1 cellular context compared by ENCODE assay signal in the genomic region with DNA sequence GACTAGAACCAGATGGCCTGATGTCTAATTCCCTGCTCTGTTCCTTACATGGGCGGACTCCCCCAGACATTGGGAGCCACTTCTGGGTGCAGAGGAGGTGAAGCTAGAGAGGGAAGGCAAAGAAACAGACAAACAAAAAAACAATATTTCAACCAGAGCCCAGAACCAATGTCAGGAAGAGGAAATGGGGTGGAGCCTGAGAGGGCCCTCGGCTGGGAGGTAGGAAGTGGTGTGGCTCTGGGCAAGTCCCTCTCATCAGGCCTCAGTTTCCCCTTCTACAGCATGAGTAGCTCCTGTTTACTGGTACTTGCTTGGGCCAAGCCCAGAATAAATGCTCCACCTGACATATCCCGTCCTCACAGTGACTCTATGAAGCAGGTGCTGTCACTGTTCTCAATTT.
TF ChIP-seq lines count a peak whose summit lies in the region.

No MANE protein-coding gene starts in this region.

TF ChIP-seq in H1, 55 proteins besides CTCF, POLR2A, EP300 and RAD21:
- TF ChIP-seq KDM4A (IDR thresholded peaks at IDR 0.05; ENCODE audit: low read depth, low read length, severe bottlenecking) (no peak), ZNF274 (IDR thresholded peaks at IDR 0.05; ENCODE audit: borderline replicate concordance, extremely low read depth, low read length) (no peak), NRF1 (IDR thresholded peaks at IDR 0.05; ENCODE audit: low read depth, low read length) (no peak), TAF1 (IDR thresholded peaks at IDR 0.05; ENCODE audit: low read depth, low read length) (no peak), SUZ12 (IDR thresholded peaks at IDR 0.05; ENCODE audit: low read length) (no peak), KDM1A (IDR thresholded peaks at IDR 0.05; ENCODE audit: borderline replicate concordance, low read length) (no peak), HDAC2 (IDR thresholded peaks at IDR 0.05; ENCODE audit: borderline replicate concordance in 1 of 2, low read depth in 2 of 2, low read length in 2 of 2) (no peak), CEBPB (IDR thresholded peaks at IDR 0.05; ENCODE audit: low read depth, low read length) (no peak), FOSL1 (IDR thresholded peaks at IDR 0.05; ENCODE audit: insufficient read depth, low read depth, low read length) (no peak), HDAC6 (IDR thresholded peaks at IDR 0.05; ENCODE audit: low read depth, low read length) (no peak), RNF2 (IDR thresholded peaks at IDR 0.05; ENCODE audit: borderline replicate concordance, low read depth, low read length, missing control alignments, poor library complexity, severe bottlenecking) (no peak), BCL11A (IDR thresholded peaks at IDR 0.05; ENCODE audit: low read depth in 2 of 2, low read length in 2 of 2) (no peak), SIX5 (IDR thresholded peaks at IDR 0.05; ENCODE audit: low read depth, low read length) (no peak), SAP30 (IDR thresholded peaks at IDR 0.05; ENCODE audit: insufficient read depth, insufficient replicate concordance, low read length) (no peak), EZH2 (IDR thresholded peaks at IDR 0.05; ENCODE audit: low read depth, low read length, severe bottlenecking) (no peak), CBX8 (IDR thresholded peaks at IDR 0.05; ENCODE audit: borderline replicate concordance, low read depth, low read length) (no peak), SP1 (IDR thresholded peaks at IDR 0.05; ENCODE audit: low read depth, low read length) (no peak), EGR1 (IDR thresholded peaks at IDR 0.05; ENCODE audit: borderline replicate concordance, low read depth, low read length) (no peak), RBBP5 (IDR thresholded peaks at IDR 0.05; ENCODE audit: borderline replicate concordance, low read depth, low read length) (no peak)
